Comparison of ENCODE assay signal across 10 cellular contexts in genomic region chr11:27722945-27723344, GRCh38. TPM values are rescaled to one million over a fixed set of nuclear protein-coding genes. Genes with fewer than 3 reads are reported as not detected.
DNase-seq lines count a peak whose midpoint lies in the region; ATAC-seq, FAIRE-seq and TF ChIP-seq lines count a peak whose summit lies in the region.
"Had no signal": no experiment of that assay in that cellular context is flagged by ENCODE, and none has a peak within 500 bp of the region (broad histone marks: within the 10 kb centered on the region; RNA-seq: fewer than 3 reads in every experiment).

No MANE protein-coding gene starts in this region.

- H3K4me2 ChIP-seq in astrocyte (ENCODE audit: low read length): peak overlapping the region; percentile 96

- H3K36me3 Mint-ChIP-seq in astrocyte (ENCODE audit: low read depth, unreplicated experiment): no peaks in the 10 kb centered on the region

- no peaks in the 10 kb centered on the region for H4K20me1 ChIP-seq in astrocyte (ENCODE audit: insufficient read depth, low read length)

- H3K27ac ChIP-seq in right cardiac atrium (ENCODE audit: low read length) (no peak overlapping the region), astrocyte (ENCODE audit: low read depth, low read length) (no peak overlapping the region), iPS-18a (ENCODE audit: low read length) (no peak overlapping the region), upper lobe of left lung (no peak overlapping the region)

- no peak for ATAC-seq in right cardiac atrium
- ATAC-seq in left cardiac atrium: no peak
- no peak for ATAC-seq in upper lobe of left lung (ENCODE audit: low FRiP score in 2 of 2)
- no peak for ATAC-seq in GM18519 (IDR thresholded peaks at IDR 0.05; ENCODE audit: low FRiP score, unreplicated experiment)

- H3K9me3 ChIP-seq in right cardiac atrium (ENCODE audit: control insufficient read depth, low read length) (no peaks in the 10 kb centered on the region), astrocyte (ENCODE audit: insufficient read depth, low read depth, low read length) (no peaks in the 10 kb centered on the region), iPS-18a (ENCODE audit: control insufficient read depth, low read depth, low read length) (no peaks in the 10 kb centered on the region), upper lobe of left lung (peaks cover 0 to 3% (median 0%) of the 10 kb centered on the region in 4 donors)

- H3K4me3 ChIP-seq in right cardiac atrium (ENCODE audit: low read length) (peak overlapping the region; percentile 43), astrocyte (ENCODE audit: insufficient read depth, low read depth, low read length) (peak overlapping the region; percentile 67), iPS-18a (ENCODE audit: low read length) (peak overlapping the region; percentile 73), upper lobe of left lung (peak overlapping the region in 3 of 4 donors; percentile 21 to 36 (median 34))

- WGBS in right cardiac atrium: 2% methylated on average over 19 of the region's 19 CpGs
- WGBS in upper lobe of left lung, 2 donors: 4 to 5% methylated on average over 13 to 19 of the region's 19 CpGs

- H3K27ac Mint-ChIP-seq in astrocyte (ENCODE audit: unreplicated experiment): no peak overlapping the region

- H3K79me2 ChIP-seq in astrocyte (ENCODE audit: insufficient read depth, low read length): no peaks in the 10 kb centered on the region

- peaks cover 7% of the 10 kb centered on the region for H3K27me3 ChIP-seq in right cardiac atrium (ENCODE audit: control insufficient read depth, insufficient read depth)
- peaks cover 23% of the 10 kb centered on the region for H3K27me3 ChIP-seq in astrocyte (ENCODE audit: insufficient read depth, low read length)
- peaks cover 60% of the 10 kb centered on the region for H3K27me3 ChIP-seq in iPS-18a (ENCODE audit: control insufficient read depth, insufficient read depth, low read length)
- peaks cover 0 to 45% (median 29%) of the 10 kb centered on the region in 4 donors for H3K27me3 ChIP-seq in upper lobe of left lung

- TF ChIP-seq CTCF in astrocyte (IDR thresholded peaks at IDR 0.05; ENCODE audit: insufficient read depth, low read depth, low read length) (no peak), upper lobe of left lung (IDR thresholded peaks at IDR 0.05) (no peak)

- peaks cover 5% of the 10 kb centered on the region for H3K4me1 ChIP-seq in right cardiac atrium (ENCODE audit: control insufficient read depth, insufficient read depth, low read length)
- H3K4me1 ChIP-seq in astrocyte (ENCODE audit: insufficient read depth, low read length): peaks cover 20% of the 10 kb centered on the region
- peaks cover 11% of the 10 kb centered on the region for H3K4me1 ChIP-seq in iPS-18a (ENCODE audit: control insufficient read depth, low read depth, low read length)
- H3K4me1 ChIP-seq in upper lobe of left lung: peaks cover 20 to 31% (median 24%) of the 10 kb centered on the region in 4 donors

- FAIRE-seq in astrocyte (lab: Jason Lieb, UNC): no peak
- FAIRE-seq: D721Med had no signal

- H3K4me3 Mint-ChIP-seq in astrocyte (ENCODE audit: unreplicated experiment): peak overlapping the region; percentile 88

- H3K36me3 ChIP-seq in astrocyte (ENCODE audit: insufficient read depth, low read length) (no peaks in the 10 kb centered on the region), iPS-18a (ENCODE audit: control insufficient read depth, low read depth, low read length) (no peaks in the 10 kb centered on the region), upper lobe of left lung (no peaks in the 10 kb centered on the region)

- peak overlapping the region; percentile 81 for H2AFZ ChIP-seq in astrocyte (ENCODE audit: low read depth, low read length)

- TF ChIP-seq EP300 in upper lobe of left lung (IDR thresholded peaks at IDR 0.05): no peak

- intact Hi-C loops in right cardiac atrium (cut with DNase I) (no loop called here), left cardiac atrium (cut with DNase I) (no loop called here)

- DNase-seq in right cardiac atrium (no peak), left cardiac atrium (no peak), astrocyte (ENCODE audit: low read depth) (no peak), upper lobe of left lung (peak in 1 of 2 donors; percentile 29), medulla oblongata (ENCODE audit: extremely low spot score) (no peak)
- no peak for DNase-seq in stimulated activated CD4-positive, alpha-beta T cell treated with anti-CD3 and anti-CD28 coated beads, Interleukin-15, amount 100 ng/mL, for 24 hours
- DNase-seq: SHP77 had no signal

- peaks cover 52% of the 10 kb centered on the region for H3K27me3 Mint-ChIP-seq in astrocyte (ENCODE audit: low read depth, unreplicated experiment)

- H3K9ac ChIP-seq in astrocyte (ENCODE audit: low read length): peak overlapping the region; percentile 69
- peak overlapping the region; percentile 46 for H3K9ac ChIP-seq in iPS-18a (ENCODE audit: low read length)

- TF ChIP-seq POLR2A in upper lobe of left lung (IDR thresholded peaks at IDR 0.05): no peak

- H3K9me3 Mint-ChIP-seq in astrocyte (ENCODE audit: unreplicated experiment): no peaks in the 10 kb centered on the region

- peaks cover 12% of the 10 kb centered on the region for H3K4me1 Mint-ChIP-seq in astrocyte (ENCODE audit: low read depth, unreplicated experiment)

RNA-seq across cellular contexts. Expression of gene BDNF, which starts 22.7 kb away (rescaled TPM):
- under 1 TPM in 3 of 4 donors, not detected in 1; 0.06 to 0.09 (median 0.08) TPM for total RNA-seq in right cardiac atrium
- 0.05 TPM for polyA plus RNA-seq in right cardiac atrium
- total RNA-seq in left cardiac atrium: under 1 TPM; 0.08 to 0.09 TPM
- total RNA-seq in astrocyte: 24.4 and 27.2 TPM in 2 replicates
- 1 to 10 TPM; 1.0 to 5.4 (median 3.8) TPM for total RNA-seq in upper lobe of left lung
